In genomic region chr16:1612320-1613111, GRCh38 we compare ENCODE assay signal across 8 cellular contexts. TPM values are rescaled to one million over a fixed set of nuclear protein-coding genes. Genes with fewer than 3 reads are reported as not detected.
DNase-seq lines count a peak whose midpoint lies in the region; ATAC-seq and TF ChIP-seq lines count a peak whose summit lies in the region.

Gene CRAMP1 (plus strand): TSS chr16:1612360. CDS start chr16:1614640, 2,280 bp downstream.

- H3K27me3 ChIP-seq in GM06990 (replicated peaks; ENCODE audit: control insufficient read depth, insufficient read depth, low read length), result no peaks in the 10 kb centered on the region
- no peaks in the 10 kb centered on the region for H3K27me3 ChIP-seq in SJSA1 (replicated peaks)
- H3K27me3 ChIP-seq in ectodermal cell (ENCODE audit: control insufficient read depth, insufficient read depth, low read length, poor library complexity, severe bottlenecking), result peaks cover 15% of the 10 kb centered on the region

- no peak for TF ChIP-seq CTCF in GM06990 (IDR thresholded peaks at IDR 0.05; ENCODE audit: insufficient read depth, low read length, poor library complexity, severe bottlenecking)
- no peak for TF ChIP-seq CTCF in mucosa of descending colon (IDR thresholded peaks at IDR 0.05)
- no peak for TF ChIP-seq CTCF in GM10248 (IDR thresholded peaks at IDR 0.05; ENCODE audit: control extremely low read depth, extremely low read depth, low read depth, missing control alignments)

- CTCF ChIA-PET in GM10248 (lab: Yijun Ruan, JAX), result interaction anchor here (1.4 kb wide), 1 partner anchor 93 kb away, joined by 5 read pairs; the partner anchor contains the start of gene MAPK8IP3

- H3K36me3 ChIP-seq in GM06990 (ENCODE audit: control insufficient read depth, insufficient read depth, low read length), result peaks cover 2% of the 10 kb centered on the region
- peaks cover 30% of the 10 kb centered on the region for H3K36me3 ChIP-seq in SJSA1
- H3K36me3 ChIP-seq in ectodermal cell (ENCODE audit: control insufficient read depth, insufficient read depth, low read length), result peaks cover 6% of the 10 kb centered on the region
- H3K36me3 ChIP-seq in mucosa of descending colon (ENCODE audit: low read depth), result no peaks in the 10 kb centered on the region

- DNase-seq in GM06990 (ENCODE audit: extremely low read depth, insufficient read length), result peak; percentile 38
- peak in 1 of 2 experiments; percentile 42 for DNase-seq in SJSA1 (ENCODE audit: low read depth in 1 of 2, low spot score in 2 of 2)
- DNase-seq in mucosa of descending colon, result peak; percentile 21 to 69 (median 54)
- peak; percentile 46 for DNase-seq in ureter (ENCODE audit: low spot score)
- no peak for DNase-seq in cerebellar nuclear complex (lab: John Stamatoyannopoulos, UW)
- no peak for DNase-seq in GM10248 (ENCODE audit: extremely low spot score)

- ATAC-seq in HG02763 (IDR thresholded peaks at IDR 0.05; ENCODE audit: unreplicated experiment) (peak; percentile 12), mucosa of descending colon (peak; percentile 0)

- H3K4me3 ChIP-seq in GM06990 (replicated peaks; ENCODE audit: low read depth, low read length) (peak within 1 kb of the TSS; percentile 92), SJSA1 (peak within 1 kb of the TSS; percentile 98), ectodermal cell (ENCODE audit: insufficient read depth, low read depth, low read length) (peak within 1 kb of the TSS; percentile 85), mucosa of descending colon (peak within 1 kb of the TSS; percentile 93)

- H3K9me3 ChIP-seq in SJSA1 (replicated peaks), result no peaks in the 10 kb centered on the region; the same call in 1 of the 2 replicates
- no peaks in the 10 kb centered on the region for H3K9me3 ChIP-seq in ectodermal cell (ENCODE audit: control insufficient read depth, low read length)
- no peaks in the 10 kb centered on the region for H3K9me3 ChIP-seq in mucosa of descending colon

- intact Hi-C loops in mucosa of descending colon (cut with DNase I, micrococcal nuclease), result no loop called here

- 0 to 1% methylated on average over 101 of the region's 101 CpGs for WGBS in ectodermal cell, 2 experiments

- H3K27ac ChIP-seq in SJSA1 (peak within 1 kb of the TSS; percentile 15), ectodermal cell (ENCODE audit: insufficient read depth, low read depth, low read length, poor library complexity, severe bottlenecking) (peak within 1 kb of the TSS; percentile 79)

- H3K4me1 ChIP-seq in SJSA1 (replicated peaks) (peaks cover 37% of the 10 kb centered on the region), ectodermal cell (ENCODE audit: control insufficient read depth, insufficient read depth, low read length) (peaks cover 25% of the 10 kb centered on the region), mucosa of descending colon (ENCODE audit: low read depth) (peaks cover 30% of the 10 kb centered on the region)

- POLR2A ChIA-PET in GM10248 (lab: Yijun Ruan, JAX), result interaction anchor here (0.7 kb wide), 1 partner anchor 634 kb away, joined by 3 read pairs; no protein-coding TSS in a partner anchor

RNA-seq across cellular contexts. Expression of gene CRAMP1, which starts in this region (rescaled TPM):
- 9.0 and 10.3 TPM in 2 replicates for total RNA-seq in SJSA1 (2014; rRNA removed; shearing (Covaris generic))
- polyA plus RNA-seq in ectodermal cell (2013, experiment 1 of 4), result 29.3 TPM
- polyA plus RNA-seq in ectodermal cell (2013, experiment 2 of 4), result 40.0 TPM
- polyA plus RNA-seq in ectodermal cell (2013, experiment 3 of 4), result 24.8 TPM
- 25.5 TPM for polyA plus RNA-seq in ectodermal cell (2013, experiment 4 of 4)
- total RNA-seq in mucosa of descending colon (10 to 100 TPM; 15.7 to 27.4 (median 20.6) TPM), ureter (31.4 TPM)

Comparison
In these comparisons a context has a peak if more than half of its experiments do, and no peak if none do; other contexts are left out.
1. DNase-seq: peak in GM06990 (single experiment), mucosa of descending colon (3 of 3) and ureter (single experiment); none in cerebellar nuclear complex (0 of 2) and GM10248 (single experiment).
2. Peak in every context shown above with its lines, with median percentiles within 50 percentile points of each other: H3K4me3 ChIP-seq.